Comparison of ENCODE assay signal across 20 cellular contexts in the genomic region with DNA sequence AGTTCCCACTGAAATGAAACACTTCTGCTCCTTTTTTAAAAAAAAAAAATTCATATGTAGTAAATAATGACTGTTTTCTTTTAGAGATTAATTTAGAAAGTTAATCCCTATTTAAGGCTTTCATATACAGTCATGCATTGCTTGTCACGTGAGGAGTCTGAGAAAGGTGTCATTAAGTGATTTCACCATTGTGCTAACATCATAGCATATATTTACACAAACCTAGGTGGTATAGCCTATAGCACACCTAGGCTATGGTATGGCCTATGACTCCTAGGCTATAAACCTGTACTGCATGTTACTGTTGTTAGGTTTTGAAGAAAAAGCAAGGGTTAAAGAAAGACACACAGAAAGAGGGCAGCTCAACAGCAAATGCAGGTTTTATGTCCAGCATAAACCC. TPM values are rescaled to one million over a fixed set of nuclear protein-coding genes. Genes with fewer than 3 reads are reported as not detected.
DNase-seq lines count a peak whose midpoint lies in the region; ATAC-seq lines count a peak whose summit lies in the region.
"Had no signal": no experiment of that assay in that cellular context is flagged by ENCODE, and none has a peak within 500 bp of the region (broad histone marks: within the 10 kb centered on the region; RNA-seq: fewer than 3 reads in every experiment).

No MANE protein-coding gene starts in this region.

- H3K4me3 Mint-ChIP-seq in stimulated activated naive CD8-positive, alpha-beta T cell treated with anti-CD3 and anti-CD28 coated beads, Interleukin-15, amount 100 ng/mL, for 72 hours, result no peak overlapping the region

- H3K4me1 Mint-ChIP-seq in stimulated activated naive CD8-positive, alpha-beta T cell treated with anti-CD3 and anti-CD28 coated beads, Interleukin-15, amount 100 ng/mL, for 72 hours, result peaks cover 40% of the 10 kb centered on the region

- no peaks in the 10 kb centered on the region for H3K9me3 Mint-ChIP-seq in stimulated activated naive CD8-positive, alpha-beta T cell treated with anti-CD3 and anti-CD28 coated beads, Interleukin-15, amount 100 ng/mL, for 72 hours

- H3K27ac Mint-ChIP-seq in stimulated activated naive CD8-positive, alpha-beta T cell treated with anti-CD3 and anti-CD28 coated beads, Interleukin-15, amount 100 ng/mL, for 72 hours, result no peak overlapping the region

- DNase-seq in activated CD4-positive, CD25-positive, alpha-beta regulatory T cell (lab: John Stamatoyannopoulos, UW), result no peak
- no peak for DNase-seq in stimulated activated naive CD8-positive, alpha-beta T cell treated with anti-CD3 and anti-CD28 coated beads, Interleukin-15, amount 100 ng/mL, for 72 hours
- DNase-seq in stimulated activated naive CD8-positive, alpha-beta T cell treated with anti-CD3 and anti-CD28 coated beads, Interleukin-15, Interleukin-2, amounts not matched to agents 100 U/mL and 50 U/mL, for 24 hours, result no peak
- DNase-seq in left colon (no peak), NOMO-1 treated with dmso at 0.1 percent for 144 hours (lab: John Stamatoyannopoulos, UW; ENCODE audit: unreplicated experiment) (no peak), amniotic stem cell (lab: John Stamatoyannopoulos, UW) (no peak), islet precursor cell (no peak)
- DNase-seq: DND-41, GDM1, GM23248, HCEC 1CT, IMR-90, NCI-H1105 treated with DMSO at 0.1 percent for 48 hours, NCI-H2029 treated with DMSO at 0.1 percent for 48 hours, NCI-H510A had no signal

- ATAC-seq in activated CD4-positive, CD25-positive, alpha-beta regulatory T cell treated with anti-CD3 and anti-CD28 coated beads, Interleukin-2, amount 50 U/mL, for 24 hours, result peak; percentile 73 to 77
- ATAC-seq in stimulated activated naive CD8-positive, alpha-beta T cell treated with anti-CD3 and anti-CD28 coated beads, Interleukin-15, amount 100 ng/mL, for 72 hours, result peak; percentile 29
- ATAC-seq in stimulated activated naive CD8-positive, alpha-beta T cell treated with anti-CD3 and anti-CD28 coated beads, Interleukin-15, Interleukin-2, amounts not matched to agents 100 U/mL and 50 U/mL, for 24 hours, result no peak
- ATAC-seq in left colon, result peak; percentile 69
- ATAC-seq: GM12878, Panc1 had no signal

- peaks cover 8% of the 10 kb centered on the region for H3K27me3 Mint-ChIP-seq in stimulated activated naive CD8-positive, alpha-beta T cell treated with anti-CD3 and anti-CD28 coated beads, Interleukin-15, amount 100 ng/mL, for 72 hours

- intact Hi-C loops in left colon (cut with DNase I, micrococcal nuclease), result no loop called here

RNA-seq across cellular contexts. Expression of a gene that starts 13.7 kb away (rescaled TPM):
- 1 to 10 TPM in 1 of 2 donors, not detected in 1; 2.0 TPM for total RNA-seq in left colon
- total RNA-seq: GM12878, GM23248, HT1080, IMR-90, LHCN-M2 had no signal

RNA-seq across cellular contexts. Expression of a gene that starts 21.3 kb away (rescaled TPM):
- 1 to 10 TPM in 1 of 2 donors, under 1 TPM in 1; 0.49 to 2.6 TPM for total RNA-seq in left colon

RNA-seq across cellular contexts. Expression of a gene that starts 25.1 kb away (rescaled TPM):
- 10 to 100 TPM; 61.2 to 79.7 TPM for total RNA-seq in left colon
- total RNA-seq: GM12878, GM23248, HT1080, IMR-90, LHCN-M2 had no signal
